Comparison of ENCODE assay signal across 11 cellular contexts in the genomic region with DNA sequence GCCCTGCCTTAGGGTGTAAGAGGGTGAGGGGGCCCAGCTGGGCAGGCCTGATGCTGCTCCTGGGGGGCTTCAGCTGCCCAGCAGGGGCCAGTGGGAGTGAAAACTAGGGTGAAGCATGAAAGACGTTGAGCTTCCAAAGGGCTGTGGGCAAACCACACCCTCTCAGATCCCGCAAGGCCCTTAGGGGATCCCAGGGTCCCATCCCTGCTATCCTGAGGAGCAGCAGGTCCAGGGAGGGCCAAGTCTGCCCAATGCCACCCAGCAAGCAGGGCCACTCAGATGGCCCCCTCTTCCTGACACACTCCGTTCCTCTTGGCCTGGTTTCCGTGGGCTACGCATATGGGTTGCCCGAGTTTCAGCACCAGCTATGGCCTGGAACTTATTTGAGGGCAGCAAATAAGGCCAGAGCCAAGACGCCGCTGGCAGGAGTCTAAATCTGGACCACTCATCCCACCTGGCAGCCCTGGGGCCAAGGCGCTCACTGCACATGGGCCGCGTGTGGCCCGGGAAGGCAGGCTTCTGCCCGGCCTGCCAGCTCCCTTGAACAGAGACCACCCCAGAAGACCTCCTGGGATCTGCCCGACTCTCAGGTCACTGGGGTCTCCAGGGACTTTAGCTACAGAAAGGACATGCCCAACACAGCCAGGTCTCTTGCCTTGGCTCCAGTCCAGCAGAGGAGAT. TPM values are rescaled to one million over a fixed set of nuclear protein-coding genes. Genes with fewer than 3 reads are reported as not detected.
DNase-seq lines count a peak whose midpoint lies in the region; ATAC-seq, FAIRE-seq and TF ChIP-seq lines count a peak whose summit lies in the region.
"Had no signal": no experiment of that assay in that cellular context is flagged by ENCODE, and none has a peak within 500 bp of the region (broad histone marks: within the 10 kb centered on the region; RNA-seq: fewer than 3 reads in every experiment).

No MANE protein-coding gene starts in this region.

- H3K27me3 Mint-ChIP-seq in activated CD4-positive, alpha-beta T cell treated with anti-CD3 and anti-CD28 coated beads, Interleukin-2, amount 10 ng/mL, durations not matched to agents 7 days and 5 days = no peaks in the 10 kb centered on the region
- H3K27me3 Mint-ChIP-seq in progenitor cell of endocrine pancreas = peaks cover 43% of the 10 kb centered on the region

- CTCF ChIA-PET in activated CD4-positive, alpha-beta T cell treated with anti-CD3 and anti-CD28 coated beads, Interleukin-2, amount 10 ng/mL, durations not matched to agents 7 days and 5 days (lab: Charles Lee) = interaction anchor here (1.0 to 1.1 kb wide), 2 partner anchors 11 to 12 kb away, joined by 3 to 4 read pairs; no protein-coding TSS in a partner anchor
- CTCF ChIA-PET in K562 (lab: Yijun Ruan, JAX; ENCODE audit: low intra/inter-chr PET ratio) = no interaction called here

- H3K4me2 ChIP-seq in Karpas-422 (ENCODE audit: low read depth, low read length, poor library complexity, severe bottlenecking) (peak overlapping the region; percentile 96), K562 (ENCODE audit: insufficient read depth, low read length) (peak overlapping the region; percentile 46; the same call in 1 of the 2 replicates)

- no peaks in the 10 kb centered on the region for H3K9me1 ChIP-seq in K562 (ENCODE audit: control insufficient read depth, insufficient read depth, low read length)

- H3K4me1 Mint-ChIP-seq in activated CD4-positive, alpha-beta T cell treated with anti-CD3 and anti-CD28 coated beads, Interleukin-2, amount 10 ng/mL, durations not matched to agents 7 days and 5 days = peaks cover 59% of the 10 kb centered on the region
- peaks cover 16% of the 10 kb centered on the region for H3K4me1 Mint-ChIP-seq in progenitor cell of endocrine pancreas (ENCODE audit: low read depth)

- peak overlapping the region; percentile 44 for H3K4me3 Mint-ChIP-seq in activated CD4-positive, alpha-beta T cell treated with anti-CD3 and anti-CD28 coated beads, Interleukin-2, amount 10 ng/mL, durations not matched to agents 7 days and 5 days
- H3K4me3 Mint-ChIP-seq in progenitor cell of endocrine pancreas (ENCODE audit: low read depth) = no peak overlapping the region
- H3K4me3 Mint-ChIP-seq: activated naive CD4-positive, alpha-beta T cell treated with anti-CD3 and anti-CD28 coated beads for 36 hours had no signal

- no peaks in the 10 kb centered on the region for H3K9me2 ChIP-seq in Karpas-422 (replicated peaks; ENCODE audit: insufficient read depth, low read length)

- FAIRE-seq in K562 (lab: Jason Lieb, UNC) = no peak

- H3K9me3 ChIP-seq in Karpas-422 (ENCODE audit: low read length) = no peaks in the 10 kb centered on the region
- no peaks in the 10 kb centered on the region for H3K9me3 ChIP-seq in K562 (replicated peaks; ENCODE audit: control insufficient read depth, insufficient read depth, low read depth, low read length)
- H3K9me3 ChIP-seq: gastrocnemius medialis had no signal

- 96% methylated on average over 10 of the region's 14 CpGs for WGBS in K562 (ENCODE audit: insufficient coverage, low coverage, missing lambda C conversion rate)

- TF ChIP-seq CTCF in K562 (IDR thresholded peaks at IDR 0.05 in 2 of 3, conservative IDR thresholded peaks at IDR 0.05 in 1 of 3; ENCODE audit: insufficient read depth in 2 of 3, low read depth in 1 of 3, low read length in 3 of 3) (no peak), progenitor cell of endocrine pancreas (IDR thresholded peaks at IDR 0.05; ENCODE audit: unreplicated experiment) (no peak)

- H3K36me3 ChIP-seq in Karpas-422 (ENCODE audit: insufficient read depth, low read length) (peaks cover 48% of the 10 kb centered on the region), K562 (ENCODE audit: control insufficient read depth, insufficient read depth, low read length) (peaks cover 28% of the 10 kb centered on the region; the same call in 2 of the 3 replicates)
- H3K36me3 ChIP-seq: gastrocnemius medialis had no signal

- H3K27ac ChIP-seq in Karpas-422 (ENCODE audit: low read length) (peak overlapping the region; percentile 99), K562 (ENCODE audit: extremely low read depth, low read depth, low read length) (peak overlapping the region; percentile 63; the same call in 2 of the 3 replicates)
- H3K27ac ChIP-seq: gastrocnemius medialis had no signal

- H3K4me3 ChIP-seq in Karpas-422 (ENCODE audit: low read length) = peak overlapping the region; percentile 57
- no peak overlapping the region for H3K4me3 ChIP-seq in K562
- H3K4me3 ChIP-seq: gastrocnemius medialis had no signal

- H3K79me2 ChIP-seq in Karpas-422 (ENCODE audit: low read length) (peaks cover 75% of the 10 kb centered on the region), K562 (ENCODE audit: control insufficient read depth, insufficient read depth, low read length) (peaks cover 78% of the 10 kb centered on the region)

- no peaks in the 10 kb centered on the region for H3K9me3 Mint-ChIP-seq in activated CD4-positive, alpha-beta T cell treated with anti-CD3 and anti-CD28 coated beads, Interleukin-2, amount 10 ng/mL, durations not matched to agents 7 days and 5 days
- H3K9me3 Mint-ChIP-seq in progenitor cell of endocrine pancreas (ENCODE audit: low read depth) = no peaks in the 10 kb centered on the region
- H3K9me3 Mint-ChIP-seq: activated naive CD4-positive, alpha-beta T cell treated with anti-CD3 and anti-CD28 coated beads for 36 hours had no signal

- in situ Hi-C loops in K562 (cut with MboI) = no loop called here

- H3K27me3 ChIP-seq in Karpas-422 (ENCODE audit: low read length) (no peaks in the 10 kb centered on the region), K562 (ENCODE audit: control insufficient read depth in 2 of 2, insufficient read depth in 2 of 2, low read length in 2 of 2) (no peaks in the 10 kb centered on the region; a peak in 1 of 5 replicates)

- DNase-seq in activated CD4-positive, alpha-beta T cell treated with anti-CD3 and anti-CD28 coated beads, Interleukin-2, amount 10 ng/mL, durations not matched to agents 7 days and 5 days = no peak
- no peak for DNase-seq in activated CD4-positive, alpha-beta T cell treated with anti-CD3 and anti-CD28 coated beads for 1 hour
- DNase-seq in Karpas-422 = no peak
- DNase-seq in K562 (ENCODE audit: extremely low read depth in 1 of 4, low spot score in 3 of 4) = no peak
- DNase-seq in progenitor cell of endocrine pancreas (ENCODE audit: low spot score, unreplicated experiment) = no peak
- DNase-seq in activated CD4-positive, CD25-positive, alpha-beta regulatory T cell (lab: John Stamatoyannopoulos, UW) = no peak
- no peak for DNase-seq in epidermal melanocyte (ENCODE audit: insufficient read length, low spot score)
- DNase-seq: activated naive CD4-positive, alpha-beta T cell treated with anti-CD3 and anti-CD28 coated beads for 36 hours had no signal

- no peak overlapping the region for H2AFZ ChIP-seq in Karpas-422 (ENCODE audit: low read length)
- H2AFZ ChIP-seq in K562 (ENCODE audit: low read depth, low read length) = no peak overlapping the region

- no TSS peak for BruUV-seq in K562 (replicated peaks; lab: Mats Ljungman, UMichigan)

- TF ChIP-seq POLR2A in K562 (conservative IDR thresholded peaks at IDR 0.05) = no peak

- TF ChIP-seq RAD21 in K562 (CRISPR knock-in tag; conservative IDR thresholded peaks at IDR 0.05 in 1 of 2, IDR thresholded peaks at IDR 0.05 in 1 of 2) = no peak

- POLR2A ChIA-PET in activated CD4-positive, alpha-beta T cell treated with anti-CD3 and anti-CD28 coated beads, Interleukin-2, amount 10 ng/mL, durations not matched to agents 7 days and 5 days (lab: Charles Lee) = no interaction called here
- POLR2A ChIA-PET in K562 (lab: Yijun Ruan, JAX) = interaction anchor here (0.5 to 4.9 kb wide), 4 partner anchors 10 to 85 kb away, joined by 3 to 40 read pairs (median 3); no protein-coding TSS in a partner anchor

- H3K9ac ChIP-seq in Karpas-422 (ENCODE audit: low read length) (peak overlapping the region; percentile 76), K562 (ENCODE audit: insufficient read depth in 1 of 2, low read depth in 2 of 2, low read length in 2 of 2) (peak overlapping the region; percentile 31 to 87; a peak in 3 of 4 replicates)

- H3K27ac Mint-ChIP-seq in activated CD4-positive, alpha-beta T cell treated with anti-CD3 and anti-CD28 coated beads, Interleukin-2, amount 10 ng/mL, durations not matched to agents 7 days and 5 days = peak overlapping the region; percentile 78
- H3K27ac Mint-ChIP-seq in progenitor cell of endocrine pancreas = peak overlapping the region; percentile 77

- ATAC-seq in K562 (no peak), HG02678 (IDR thresholded peaks at IDR 0.05; ENCODE audit: unreplicated experiment) (no peak)

- H4K20me1 ChIP-seq in Karpas-422 (ENCODE audit: insufficient read depth, low read depth, low read length) (peaks cover 53% of the 10 kb centered on the region), K562 (replicated peaks; ENCODE audit: control insufficient read depth, insufficient read depth, low read length) (0 out of 2 replicates have a peak, but pooled peaks cover 8% of the 10 kb centered on the region)

- intact Hi-C loops in K562 (cut with micrococcal nuclease) = no loop called here

- peaks cover 39% of the 10 kb centered on the region for H3K36me3 Mint-ChIP-seq in activated CD4-positive, alpha-beta T cell treated with anti-CD3 and anti-CD28 coated beads, Interleukin-2, amount 10 ng/mL, durations not matched to agents 7 days and 5 days (ENCODE audit: low read depth)
- H3K36me3 Mint-ChIP-seq in progenitor cell of endocrine pancreas (ENCODE audit: insufficient read depth) = no peaks in the 10 kb centered on the region

- H3K4me1 ChIP-seq in Karpas-422 (ENCODE audit: low read length) = peaks cover 75% of the 10 kb centered on the region
- peaks cover 42 to 74% of the 10 kb centered on the region in 2 experiments for H3K4me1 ChIP-seq in K562 (replicated peaks in 1 of 2; ENCODE audit: control insufficient read depth in 2 of 2, insufficient read depth in 2 of 2, low read length in 2 of 2)
- H3K4me1 ChIP-seq: gastrocnemius medialis had no signal

- no peak for TF ChIP-seq EP300 in K562 (IDR thresholded peaks at IDR 0.05; ENCODE audit: low read length)

RNA-seq across cellular contexts. Expression of a gene that starts 4.2 kb away (rescaled TPM):
- total RNA-seq in activated CD4-positive, alpha-beta T cell treated with anti-CD3 and anti-CD28 coated beads, Interleukin-2, amount 10 ng/mL, durations not matched to agents 7 days and 5 days = 100 to 1,000 TPM; 294 to 329 TPM
- total RNA-seq in Karpas-422 (2014; rRNA removed; shearing (Covaris generic); ENCODE audit: low replicate concordance) = 101 and 204 TPM in 2 replicates
- 198 and 586 TPM in 2 replicates for total RNA-seq in K562 (2011; cell fraction: chromatin; rRNA removed; ENCODE audit: low replicate concordance)
- 353 and 436 TPM in 2 replicates for total RNA-seq in K562 (2011; cell fraction: nucleolus; rRNA removed)
- total RNA-seq in K562 (2011; cell fraction: nucleoplasm; rRNA removed) = 289 and 326 TPM in 2 replicates
- 41.2 and 50.7 TPM in 2 replicates for total RNA-seq in K562 (2014; rRNA removed)
- 9.0 and 9.2 TPM in 2 replicates for total RNA-seq in K562 (2014; rRNA removed; fragmentation: Illumina TruSeq; extraction: Trizol)
- total RNA-seq in K562 (2015; rRNA removed; fragmentation: Illumina TruSeq; extraction: Trizol) = 16.9 TPM in 2 replicates
- total RNA-seq in K562 (2021) = 79.7 and 103 TPM in 2 replicates
- 42.6 and 65.4 TPM in 2 replicates for polyA plus RNA-seq in K562 (2011; rRNA removed)
- 45.9 and 88.8 TPM in 2 replicates for polyA plus RNA-seq in K562 (2011; cell fraction: cytosol; rRNA removed)
- polyA plus RNA-seq in K562 (2011; cell fraction: nucleus; rRNA removed) = 230 and 368 TPM in 2 replicates
- 77.5 and 466 TPM in 2 replicates for polyA plus RNA-seq in K562 (2012)
- polyA plus RNA-seq in K562 (2014; fragmentation: Illumina TruSeq; extraction: Trizol) = 31.3 and 65.0 TPM in 2 replicates
- polyA plus RNA-seq in K562 (2014; fragmentation: Nextera tagmentation; extraction: Ambion mirVana) = under 1 TPM; 0.65 to 0.66 TPM
- 54.5 and 66.9 TPM in 2 replicates for polyA plus RNA-seq in K562 (2014; rRNA removed)
- polyA minus RNA-seq in K562 (2011; rRNA and poly(A)+ RNA removed) = 33.8 and 63.1 TPM in 2 replicates
- 71.3 and 83.9 TPM in 2 replicates for polyA minus RNA-seq in K562 (2011; cell fraction: cytosol; rRNA and poly(A)+ RNA removed)
- 85.0 and 89.2 TPM in 2 replicates for polyA minus RNA-seq in K562 (2011; cell fraction: nucleus; rRNA and poly(A)+ RNA removed)
- 54.0 and 59.2 TPM in 2 replicates for total RNA-seq in progenitor cell of endocrine pancreas
- total RNA-seq: dermis blood vessel endothelial cell had no signal

RNA-seq across cellular contexts. Expression of a gene that starts 43.8 kb away (rescaled TPM):
- under 1 TPM in 1 of 2 experiments, not detected in 1; 0.12 TPM for total RNA-seq in activated CD4-positive, alpha-beta T cell treated with anti-CD3 and anti-CD28 coated beads, Interleukin-2, amount 10 ng/mL, durations not matched to agents 7 days and 5 days
- not detected in 2 replicates for total RNA-seq in Karpas-422 (2014; rRNA removed; shearing (Covaris generic); ENCODE audit: low replicate concordance)
- total RNA-seq in K562 (2011; cell fraction: chromatin; rRNA removed; ENCODE audit: low replicate concordance) = 21.9 and 70.4 TPM in 2 replicates
- total RNA-seq in K562 (2011; cell fraction: nucleolus; rRNA removed) = 38.4 and 45.2 TPM in 2 replicates
- 27.3 and 30.9 TPM in 2 replicates for total RNA-seq in K562 (2011; cell fraction: nucleoplasm; rRNA removed)
- total RNA-seq in K562 (2014; rRNA removed) (13.3 and 16.0 TPM in 2 replicates), K562 (2014; rRNA removed; fragmentation: Illumina TruSeq; extraction: Trizol) (4.9 and 6.8 TPM in 2 replicates), K562 (2015; rRNA removed; fragmentation: Illumina TruSeq; extraction: Trizol) (8.1 and 9.6 TPM in 2 replicates), K562 (2021) (15.3 and 20.3 TPM in 2 replicates), progenitor cell of endocrine pancreas (0.19 and 0.60 TPM in 2 replicates)
- polyA plus RNA-seq in K562 (2011; rRNA removed) (12.2 and 13.6 TPM in 2 replicates), K562 (2014; fragmentation: Illumina TruSeq; extraction: Trizol) (10.3 and 17.6 TPM in 2 replicates), K562 (2014; fragmentation: Nextera tagmentation; extraction: Ambion mirVana) (under 1 TPM; 0.27 to 0.66 TPM), K562 (2014; rRNA removed) (18.4 and 18.8 TPM in 2 replicates)
- 10.0 and 27.5 TPM in 2 replicates for polyA plus RNA-seq in K562 (2011; cell fraction: cytosol; rRNA removed)
- 41.2 and 64.7 TPM in 2 replicates for polyA plus RNA-seq in K562 (2011; cell fraction: nucleus; rRNA removed)
- polyA plus RNA-seq in K562 (2012) = 18.2 and 106 TPM in 2 replicates
- polyA minus RNA-seq in K562 (2011; rRNA and poly(A)+ RNA removed) = 4.3 and 7.9 TPM in 2 replicates
- polyA minus RNA-seq in K562 (2011; cell fraction: cytosol; rRNA and poly(A)+ RNA removed) = 3.7 and 7.2 TPM in 2 replicates
- 12.2 and 18.7 TPM in 2 replicates for polyA minus RNA-seq in K562 (2011; cell fraction: nucleus; rRNA and poly(A)+ RNA removed)
- total RNA-seq: dermis blood vessel endothelial cell had no signal
